Comparison of ENCODE assay signal across 1 cellular context in the genomic region with DNA sequence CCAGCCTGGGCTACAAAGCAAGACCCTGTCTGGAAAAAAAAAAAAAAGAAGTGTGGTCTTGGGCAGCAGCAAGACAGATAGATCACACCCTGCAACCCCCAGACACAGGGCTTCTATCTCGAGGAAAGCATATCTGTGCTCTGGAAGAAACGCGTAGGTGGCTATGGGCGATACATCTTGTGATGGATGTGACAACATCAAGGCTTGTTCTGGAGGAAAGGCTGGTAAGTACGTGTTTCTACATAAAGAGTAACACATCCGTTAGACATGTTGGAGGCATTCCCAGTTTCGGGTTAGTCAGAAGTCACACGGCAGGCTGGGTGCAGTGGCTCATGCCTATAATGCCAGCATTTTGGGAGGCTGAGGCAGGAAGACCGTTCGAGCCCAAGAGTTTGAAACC.
TF ChIP-seq lines count a peak whose summit lies in the region.

No MANE protein-coding gene starts in this region.

TF ChIP-seq in WTC11, 78 proteins besides CTCF, POLR2A, EP300 and RAD21 (continued from another document):
- TF ChIP-seq, protein P1, sequence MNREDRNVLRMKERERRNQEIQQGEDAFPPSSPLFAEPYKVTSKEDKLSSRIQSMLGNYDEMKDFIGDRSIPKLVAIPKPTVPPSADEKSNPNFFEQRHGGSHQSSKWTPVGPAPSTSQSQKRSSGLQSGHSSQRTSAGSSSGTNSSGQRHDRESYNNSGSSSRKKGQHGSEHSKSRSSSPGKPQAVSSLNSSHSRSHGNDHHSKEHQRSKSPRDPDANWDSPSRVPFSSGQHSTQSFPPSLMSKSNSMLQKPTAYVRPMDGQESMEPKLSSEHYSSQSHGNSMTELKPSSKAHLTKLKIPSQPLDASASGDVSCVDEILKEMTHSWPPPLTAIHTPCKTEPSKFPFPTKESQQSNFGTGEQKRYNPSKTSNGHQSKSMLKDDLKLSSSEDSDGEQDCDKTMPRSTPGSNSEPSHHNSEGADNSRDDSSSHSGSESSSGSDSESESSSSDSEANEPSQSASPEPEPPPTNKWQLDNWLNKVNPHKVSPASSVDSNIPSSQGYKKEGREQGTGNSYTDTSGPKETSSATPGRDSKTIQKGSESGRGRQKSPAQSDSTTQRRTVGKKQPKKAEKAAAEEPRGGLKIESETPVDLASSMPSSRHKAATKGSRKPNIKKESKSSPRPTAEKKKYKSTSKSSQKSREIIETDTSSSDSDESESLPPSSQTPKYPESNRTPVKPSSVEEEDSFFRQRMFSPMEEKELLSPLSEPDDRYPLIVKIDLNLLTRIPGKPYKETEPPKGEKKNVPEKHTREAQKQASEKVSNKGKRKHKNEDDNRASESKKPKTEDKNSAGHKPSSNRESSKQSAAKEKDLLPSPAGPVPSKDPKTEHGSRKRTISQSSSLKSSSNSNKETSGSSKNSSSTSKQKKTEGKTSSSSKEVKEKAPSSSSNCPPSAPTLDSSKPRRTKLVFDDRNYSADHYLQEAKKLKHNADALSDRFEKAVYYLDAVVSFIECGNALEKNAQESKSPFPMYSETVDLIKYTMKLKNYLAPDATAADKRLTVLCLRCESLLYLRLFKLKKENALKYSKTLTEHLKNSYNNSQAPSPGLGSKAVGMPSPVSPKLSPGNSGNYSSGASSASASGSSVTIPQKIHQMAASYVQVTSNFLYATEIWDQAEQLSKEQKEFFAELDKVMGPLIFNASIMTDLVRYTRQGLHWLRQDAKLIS (CRISPR knock-in tag; IDR thresholded peaks at IDR 0.05; ENCODE audit: borderline replicate concordance) = no peak
- TF ChIP-seq, protein P2, sequence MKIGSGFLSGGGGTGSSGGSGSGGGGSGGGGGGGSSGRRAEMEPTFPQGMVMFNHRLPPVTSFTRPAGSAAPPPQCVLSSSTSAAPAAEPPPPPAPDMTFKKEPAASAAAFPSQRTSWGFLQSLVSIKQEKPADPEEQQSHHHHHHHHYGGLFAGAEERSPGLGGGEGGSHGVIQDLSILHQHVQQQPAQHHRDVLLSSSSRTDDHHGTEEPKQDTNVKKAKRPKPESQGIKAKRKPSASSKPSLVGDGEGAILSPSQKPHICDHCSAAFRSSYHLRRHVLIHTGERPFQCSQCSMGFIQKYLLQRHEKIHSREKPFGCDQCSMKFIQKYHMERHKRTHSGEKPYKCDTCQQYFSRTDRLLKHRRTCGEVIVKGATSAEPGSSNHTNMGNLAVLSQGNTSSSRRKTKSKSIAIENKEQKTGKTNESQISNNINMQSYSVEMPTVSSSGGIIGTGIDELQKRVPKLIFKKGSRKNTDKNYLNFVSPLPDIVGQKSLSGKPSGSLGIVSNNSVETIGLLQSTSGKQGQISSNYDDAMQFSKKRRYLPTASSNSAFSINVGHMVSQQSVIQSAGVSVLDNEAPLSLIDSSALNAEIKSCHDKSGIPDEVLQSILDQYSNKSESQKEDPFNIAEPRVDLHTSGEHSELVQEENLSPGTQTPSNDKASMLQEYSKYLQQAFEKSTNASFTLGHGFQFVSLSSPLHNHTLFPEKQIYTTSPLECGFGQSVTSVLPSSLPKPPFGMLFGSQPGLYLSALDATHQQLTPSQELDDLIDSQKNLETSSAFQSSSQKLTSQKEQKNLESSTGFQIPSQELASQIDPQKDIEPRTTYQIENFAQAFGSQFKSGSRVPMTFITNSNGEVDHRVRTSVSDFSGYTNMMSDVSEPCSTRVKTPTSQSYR (CRISPR knock-in tag; IDR thresholded peaks at IDR 0.05) = no peak
- TF ChIP-seq SP1 (CRISPR knock-in tag; conservative IDR thresholded peaks at IDR 0.05) = no peak
